ENCODE assay signal across 22 cellular contexts in genomic region chr5:163580516-163580915, GRCh38.
DNase-seq lines count a peak whose midpoint lies in the region; ATAC-seq, FAIRE-seq and TF ChIP-seq lines count a peak whose summit lies in the region.
"Had no signal": no experiment of that assay in that cellular context is flagged by ENCODE, and none has a peak within 500 bp of the region (broad histone marks: within the 10 kb centered on the region; RNA-seq: fewer than 3 reads in every experiment).

No MANE protein-coding gene starts in this region.

- no peak overlapping the region for H3K9ac ChIP-seq in colonic mucosa (ENCODE audit: low read depth in 2 of 2, low read length in 2 of 2)
- no peak overlapping the region for H3K9ac ChIP-seq in endodermal cell (ENCODE audit: extremely low read depth, low read length, poor library complexity, severe bottlenecking)
- H3K9ac ChIP-seq: KMS-11 had no signal

- H3K9me3 Mint-ChIP-seq in activated T-helper 2 cell treated with anti-CD3 and anti-CD28 coated beads, Interferon-gamma antibody, Interleukin-2, Interleukin-4, amounts not matched to agents 10 μg/mL and 5 μg/mL and 100 μg/mL, durations not matched to agents 14 hours and 24 hours and 36 hours, result no peaks in the 10 kb centered on the region
- peaks cover 14% of the 10 kb centered on the region for H3K9me3 Mint-ChIP-seq in endodermal cell

- H3K4me3 Mint-ChIP-seq in activated T-helper 2 cell treated with anti-CD3 and anti-CD28 coated beads, Interferon-gamma antibody, Interleukin-2, Interleukin-4, amounts not matched to agents 10 μg/mL and 5 μg/mL and 100 μg/mL, durations not matched to agents 14 hours and 24 hours and 36 hours (ENCODE audit: low read depth), result no peak overlapping the region
- no peak overlapping the region for H3K4me3 Mint-ChIP-seq in endodermal cell
- H3K4me3 Mint-ChIP-seq: CD4-positive, CD25-positive, alpha-beta regulatory T cell had no signal

- no peaks in the 10 kb centered on the region for H3K27me3 Mint-ChIP-seq in activated T-helper 2 cell treated with anti-CD3 and anti-CD28 coated beads, Interferon-gamma antibody, Interleukin-2, Interleukin-4, amounts not matched to agents 10 μg/mL and 5 μg/mL and 100 μg/mL, durations not matched to agents 14 hours and 24 hours and 36 hours (ENCODE audit: low read depth)
- no peaks in the 10 kb centered on the region for H3K27me3 Mint-ChIP-seq in endodermal cell (ENCODE audit: insufficient read depth)

- H3K36me3 Mint-ChIP-seq in activated T-helper 2 cell treated with anti-CD3 and anti-CD28 coated beads, Interferon-gamma antibody, Interleukin-2, Interleukin-4, amounts not matched to agents 10 μg/mL and 5 μg/mL and 100 μg/mL, durations not matched to agents 14 hours and 24 hours and 36 hours (ENCODE audit: low read depth), result no peaks in the 10 kb centered on the region
- no peaks in the 10 kb centered on the region for H3K36me3 Mint-ChIP-seq in endodermal cell (ENCODE audit: low read depth)
- H3K36me3 Mint-ChIP-seq: CD4-positive, CD25-positive, alpha-beta regulatory T cell had no signal

- intact Hi-C loops in colonic mucosa (cut with DNase I) (no loop called here), pancreas (cut with DNase I) (no loop called here)
- intact Hi-C loops in activated T-helper 2 cell treated with anti-CD3 and anti-CD28 coated beads, Interferon-gamma antibody, Interleukin-2, Interleukin-4, amounts not matched to agents 10 μg/mL and 5 μg/mL and 100 μg/mL, durations not matched to agents 14 hours and 24 hours and 36 hours (cut with micrococcal nuclease), result no loop called here

- H3K9me3 ChIP-seq in colonic mucosa (no peaks in the 10 kb centered on the region), pancreas (no peaks in the 10 kb centered on the region), endodermal cell (ENCODE audit: control insufficient read depth, low read length) (peaks cover 4% of the 10 kb centered on the region)
- H3K9me3 ChIP-seq: BE2C, MG63 had no signal

- H3K27ac ChIP-seq in colonic mucosa, result no peak overlapping the region
- H3K27ac ChIP-seq in pancreas, result no peak overlapping the region
- no peak overlapping the region for H3K27ac ChIP-seq in endodermal cell (ENCODE audit: low read depth, low read length)
- H3K27ac ChIP-seq: KMS-11 had no signal

- no peak overlapping the region for H3K27ac Mint-ChIP-seq in activated T-helper 2 cell treated with anti-CD3 and anti-CD28 coated beads, Interferon-gamma antibody, Interleukin-2, Interleukin-4, amounts not matched to agents 10 μg/mL and 5 μg/mL and 100 μg/mL, durations not matched to agents 14 hours and 24 hours and 36 hours
- no peak overlapping the region for H3K27ac Mint-ChIP-seq in endodermal cell
- H3K27ac Mint-ChIP-seq: CD4-positive, CD25-positive, alpha-beta regulatory T cell had no signal

- 28 to 30% methylated on average over 2 of the region's 2 CpGs for WGBS in pancreas, 2 donors
- WGBS in endodermal cell (ENCODE audit: insufficient coverage in 1 of 2, insufficient read length in 1 of 2), 2 experiments, result 96 to 100% methylated on average over 1 to 2 of the region's 2 CpGs

- FAIRE-seq in pancreas (lab: Jason Lieb, UNC) (peak; percentile 20), HTR-8/SVneo (lab: Jason Lieb, UNC) (no peak)
- FAIRE-seq: HepG2 had no signal

- ATAC-seq in pancreas, result no peak
- ATAC-seq: HCT116, HepG2 had no signal

- H3K4me1 Mint-ChIP-seq in activated T-helper 2 cell treated with anti-CD3 and anti-CD28 coated beads, Interferon-gamma antibody, Interleukin-2, Interleukin-4, amounts not matched to agents 10 μg/mL and 5 μg/mL and 100 μg/mL, durations not matched to agents 14 hours and 24 hours and 36 hours (ENCODE audit: low read depth), result no peaks in the 10 kb centered on the region
- H3K4me1 Mint-ChIP-seq in endodermal cell, result no peaks in the 10 kb centered on the region
- H3K4me1 Mint-ChIP-seq: CD4-positive, CD25-positive, alpha-beta regulatory T cell had no signal

- DNase-seq in DMS53 (lab: John Stamatoyannopoulos, UW), result peak; percentile 27
- DNase-seq in DMS53 treated with DMSO at 0.1 percent for 48 hours (lab: John Stamatoyannopoulos, UW; ENCODE audit: unreplicated experiment), result no peak
- peak; percentile 41 for DNase-seq in NCI-H2029 (lab: John Stamatoyannopoulos, UW)
- peak; percentile 73 for DNase-seq in colonic mucosa
- no peak for DNase-seq in pancreas
- no peak for DNase-seq in HTR-8/SVneo (ENCODE audit: insufficient read length, low spot score)
- DNase-seq in activated T-helper 2 cell treated with anti-CD3 and anti-CD28 coated beads, Interferon-gamma antibody, Interleukin-2, Interleukin-4, amounts not matched to agents 10 μg/mL and 5 μg/mL and 100 μg/mL, durations not matched to agents 14 hours and 24 hours and 36 hours (ENCODE audit: low spot score), result no peak
- no peak for DNase-seq in endodermal cell
- DNase-seq: 8988T; BE2C; CD4-positive, CD25-positive, alpha-beta regulatory T cell; DMS79; GOT3; MG63; NCI-H1048; NCI-H1436; NCI-H2171 treated with DMSO at 0.1 percent for 48 hours; NCI-H446 treated with DMSO at 0.1 percent for 48 hours; NCI-H774 had no signal

- H3K36me3 ChIP-seq in colonic mucosa (no peaks in the 10 kb centered on the region), pancreas (no peaks in the 10 kb centered on the region), endodermal cell (ENCODE audit: control insufficient read depth, insufficient read depth, low read length) (no peaks in the 10 kb centered on the region)
- H3K36me3 ChIP-seq: BE2C, MG63 had no signal

- H3K4me1 ChIP-seq in colonic mucosa (peaks cover 6% of the 10 kb centered on the region), pancreas (no peaks in the 10 kb centered on the region), endodermal cell (ENCODE audit: control insufficient read depth, insufficient read depth, low read length) (no peaks in the 10 kb centered on the region)
- H3K4me1 ChIP-seq: BE2C had no signal

- H3K4me3 ChIP-seq in colonic mucosa (no peak overlapping the region), pancreas (no peak overlapping the region), endodermal cell (ENCODE audit: low read length) (no peak overlapping the region)
- H3K4me3 ChIP-seq: MG63 had no signal

- TF ChIP-seq CTCF in colonic mucosa (IDR thresholded peaks at IDR 0.05) (no peak), pancreas (IDR thresholded peaks at IDR 0.05) (no peak), endodermal cell (conservative IDR thresholded peaks at IDR 0.05) (no peak)

- no peaks in the 10 kb centered on the region for H3K27me3 ChIP-seq in colonic mucosa
- H3K27me3 ChIP-seq in pancreas, result no peaks in the 10 kb centered on the region
- no peaks in the 10 kb centered on the region for H3K27me3 ChIP-seq in endodermal cell (ENCODE audit: control insufficient read depth, insufficient read depth, low read length, poor library complexity, severe bottlenecking)
- H3K27me3 ChIP-seq: BE2C, MG63 had no signal

Comparison
In these comparisons a context has a peak if more than half of its experiments do, and no peak if none do; other contexts are left out.
1. DNase-seq: peak in DMS53 (single experiment), NCI-H2029 (single experiment) and colonic mucosa (single experiment); none in DMS53 treated with DMSO at 0.1 percent for 48 hours (single experiment), pancreas (0 of 6), HTR-8/SVneo (single experiment), activated T-helper 2 cell treated with anti-CD3 and anti-CD28 coated beads, Interferon-gamma antibody, Interleukin-2, Interleukin-4, amounts not matched to agents 10 μg/mL and 5 μg/mL and 100 μg/mL, durations not matched to agents 14 hours and 24 hours and 36 hours (single experiment) and endodermal cell (single experiment).